ENCODE assay signal across 22 cellular contexts in genomic region chrX:49106296-49106695, GRCh38. TPM values are rescaled to one million over a fixed set of nuclear protein-coding genes. Genes with fewer than 3 reads are reported as not detected.
"Had no signal": no experiment of that assay in that cellular context is flagged by ENCODE, and none has a peak within 500 bp of the region (broad histone marks: within the 10 kb centered on the region; RNA-seq: fewer than 3 reads in every experiment).

No MANE protein-coding gene starts in this region.

- H3K27me3 Mint-ChIP-seq: dendritic cell treated with granulocyte-macrophage colony-stimulating factor and Interleukin-4, amounts not matched to agents 40 ng/mL and 50 ng/mL, for 4 days; effector memory CD8-positive, alpha-beta T cell; naive B cell; naive thymus-derived CD8-positive, alpha-beta T cell had no signal

- H3K27me3 ChIP-seq: colonic mucosa, esophagus squamous epithelium, gastroesophageal sphincter, heart left ventricle, hepatocyte, left lung had no signal

- H3K27ac Mint-ChIP-seq: dendritic cell treated with granulocyte-macrophage colony-stimulating factor and Interleukin-4, amounts not matched to agents 40 ng/mL and 50 ng/mL, for 4 days; effector memory CD8-positive, alpha-beta T cell; endodermal cell; immature natural killer cell; mesothelial cell of epicardium; naive thymus-derived CD8-positive, alpha-beta T cell had no signal

- H3K4me1 Mint-ChIP-seq: endodermal cell had no signal

- DNase-seq: colonic mucosa; cortex of kidney; effector CD8-positive, alpha-beta T cell; effector memory CD8-positive, alpha-beta T cell; esophagus squamous epithelium; immature natural killer cell; kidney; left cardiac atrium; left lung; left ventricle myocardium superior; lower lobe of right lung; naive B cell had no signal

- H3K4me3 Mint-ChIP-seq: dendritic cell treated with granulocyte-macrophage colony-stimulating factor and Interleukin-4, amounts not matched to agents 40 ng/mL and 50 ng/mL, for 4 days; effector memory CD8-positive, alpha-beta T cell; endodermal cell; immature natural killer cell; mesothelial cell of epicardium; naive thymus-derived CD8-positive, alpha-beta T cell had no signal

- H3K4me1 ChIP-seq: colonic mucosa, gastroesophageal sphincter, lower lobe of right lung had no signal

- H3K27ac ChIP-seq: colonic mucosa, epithelial cell of prostate, esophagus squamous epithelium, gastroesophageal sphincter, heart left ventricle, hepatocyte, left lung, lower lobe of right lung had no signal

- H3K36me3 ChIP-seq: colonic mucosa, left lung, lower lobe of right lung had no signal

- H3K9me3 ChIP-seq: colonic mucosa, esophagus squamous epithelium, gastroesophageal sphincter, heart left ventricle, left lung, lower lobe of right lung, mucosa of descending colon had no signal

- H3K4me3 ChIP-seq: colonic mucosa, esophagus squamous epithelium, gastroesophageal sphincter, heart left ventricle, hepatocyte, left lung, lower lobe of right lung, mucosa of descending colon had no signal

- H3K9me3 Mint-ChIP-seq: dendritic cell treated with granulocyte-macrophage colony-stimulating factor and Interleukin-4, amounts not matched to agents 40 ng/mL and 50 ng/mL, for 4 days; effector memory CD8-positive, alpha-beta T cell; naive B cell had no signal

RNA-seq across cellular contexts. Expression of gene CCDC120, which starts 47.5 kb away (rescaled TPM):
- total RNA-seq: myocyte had no signal
